ENCODE assay signal across 1 cellular context in genomic region chr14:99522457-99522891, GRCh38.
TF ChIP-seq lines count a peak whose summit lies in the region.

No MANE protein-coding gene starts in this region.

TF ChIP-seq in H1, 55 proteins besides CTCF, POLR2A, EP300 and RAD21 (continued from another document):
- no peak for TF ChIP-seq EZH2 (IDR thresholded peaks at IDR 0.05; ENCODE audit: low read depth, low read length, severe bottlenecking)
- TF ChIP-seq JUND (IDR thresholded peaks at IDR 0.05; ENCODE audit: low read length) = no peak
- TF ChIP-seq SIX5 (IDR thresholded peaks at IDR 0.05; ENCODE audit: low read depth, low read length) = no peak
